Comparison of ENCODE assay signal across 24 cellular contexts in genomic region chr16:85476389-85476788, GRCh38.
DNase-seq lines count a peak whose midpoint lies in the region; ATAC-seq, FAIRE-seq and TF ChIP-seq lines count a peak whose summit lies in the region.
"Had no signal": no experiment of that assay in that cellular context is flagged by ENCODE, and none has a peak within 500 bp of the region (broad histone marks: within the 10 kb centered on the region; RNA-seq: fewer than 3 reads in every experiment).

No MANE protein-coding gene starts in this region.

- no peaks in the 10 kb centered on the region for H3K36me3 ChIP-seq in HepG2 (replicated peaks in 1 of 2; ENCODE audit: control insufficient read depth in 1 of 2, insufficient read depth in 2 of 2, low read length in 2 of 2)
- no peaks in the 10 kb centered on the region for H3K36me3 ChIP-seq in right lobe of liver
- H3K36me3 ChIP-seq in hepatocyte (replicated peaks; ENCODE audit: insufficient read depth, low read depth): no peaks in the 10 kb centered on the region
- H3K36me3 ChIP-seq in trophoblast cell (ENCODE audit: control insufficient read depth in 1 of 2, insufficient read depth in 2 of 2, low read length in 2 of 2): no peaks in the 10 kb centered on the region
- H3K36me3 ChIP-seq: BE2C; BLaER1 treated with 17β-estradiol and CSF1 and Interleukin-3, amounts not matched to agents 10 nM and 100 nM had no signal

- H3K79me1 ChIP-seq in trophoblast cell (ENCODE audit: low read length): peaks cover 23% of the 10 kb centered on the region

- H3K4me3 Mint-ChIP-seq in natural killer cell treated with Interleukin-12 subunit alpha and Interleukin-12 subunit beta and Interleukin-15 and Interleukin-18, amount 100 ng/mL, for 72 hours: no peak overlapping the region
- H3K4me3 Mint-ChIP-seq in CD14-positive monocyte: no peak overlapping the region
- H3K4me3 Mint-ChIP-seq: CD4-positive, alpha-beta memory T cell; H9; HFFc6 had no signal

- H3K4me1 ChIP-seq in HepG2 (ENCODE audit: insufficient read depth, low read length) (peaks cover 18% of the 10 kb centered on the region), right lobe of liver (no peaks in the 10 kb centered on the region), hepatocyte (ENCODE audit: insufficient read depth) (peaks cover 54% of the 10 kb centered on the region), trophoblast cell (ENCODE audit: control insufficient read depth in 1 of 2, insufficient read depth in 2 of 2, low read length in 2 of 2) (peaks cover 39% of the 10 kb centered on the region in 2 experiments)

- no peaks in the 10 kb centered on the region for H3K9me2 ChIP-seq in hepatocyte (replicated peaks; ENCODE audit: insufficient read depth)

- H3K4me2 ChIP-seq in HepG2 (ENCODE audit: low read depth, low read length) (no peak overlapping the region), hepatocyte (no peak overlapping the region), trophoblast cell (ENCODE audit: low read length) (no peak overlapping the region)
- H3K4me2 ChIP-seq: A549 had no signal

- no peak for TF ChIP-seq POLR2A in HepG2 (IDR thresholded peaks at IDR 0.05; ENCODE audit: insufficient read depth in 1 of 2, low read depth in 2 of 2, low read length in 2 of 2)
- no peak for TF ChIP-seq POLR2A in right lobe of liver (IDR thresholded peaks at IDR 0.05)

- intact Hi-C loops in HepG2 (cut with micrococcal nuclease; ENCODE audit: unreplicated experiment) (no loop called here), right lobe of liver (cut with DNase I) (no loop called here), CD14-positive monocyte (cut with micrococcal nuclease) (no loop called here)

- no peak overlapping the region for H3K4me3 ChIP-seq in HepG2 (replicated peaks in 1 of 3; ENCODE audit: insufficient read depth in 1 of 3, low read depth in 2 of 3, low read length in 3 of 3)
- no peak overlapping the region for H3K4me3 ChIP-seq in right lobe of liver
- H3K4me3 ChIP-seq in hepatocyte: no peak overlapping the region
- H3K4me3 ChIP-seq in trophoblast cell (ENCODE audit: low read depth, low read length): no peak overlapping the region
- H3K4me3 ChIP-seq: A549; BLaER1 treated with 17β-estradiol and CSF1 and Interleukin-3, amounts not matched to agents 10 nM and 100 nM; GM12878; GM23248 had no signal

- no peak overlapping the region for H3K27ac Mint-ChIP-seq in natural killer cell treated with Interleukin-12 subunit alpha and Interleukin-12 subunit beta and Interleukin-15 and Interleukin-18, amount 100 ng/mL, for 72 hours
- no peak overlapping the region for H3K27ac Mint-ChIP-seq in CD14-positive monocyte
- H3K27ac Mint-ChIP-seq: CD4-positive, alpha-beta memory T cell; H9; HFFc6 had no signal

- peak overlapping the region; percentile 63 for H3K18ac ChIP-seq in trophoblast cell (ENCODE audit: low read length)

- WGBS in HepG2 (ENCODE audit: low lambda C conversion rate): 86% methylated on average over 10 of the region's 11 CpGs
- WGBS in right lobe of liver (ENCODE audit: insufficient coverage, low coverage, low lambda C conversion rate, missing lambda C conversion rate): 64% methylated on average over 5 of the region's 11 CpGs
- 92% methylated on average over 11 of the region's 11 CpGs for WGBS in hepatocyte (ENCODE audit: low lambda C conversion rate, missing lambda C conversion rate)
- no CpG with 5 or more reads among the region's 11 CpGs for WGBS in trophoblast cell (ENCODE audit: extremely low coverage, insufficient coverage, insufficient read length)

- H3K27ac ChIP-seq in HepG2 (ENCODE audit: extremely low read length, insufficient read depth, low read length): no peak overlapping the region
- no peak overlapping the region for H3K27ac ChIP-seq in right lobe of liver
- peak overlapping the region; percentile 16 for H3K27ac ChIP-seq in hepatocyte
- no peak overlapping the region for H3K27ac ChIP-seq in trophoblast cell (ENCODE audit: low read depth, low read length)
- H3K27ac ChIP-seq: A549; BLaER1 treated with 17β-estradiol and CSF1 and Interleukin-3, amounts not matched to agents 10 nM and 100 nM; GM23248 had no signal

- peaks cover 7 to 35% of the 10 kb centered on the region in 2 experiments for H3K27me3 ChIP-seq in HepG2 (ENCODE audit: control insufficient read depth in 1 of 2, insufficient read depth in 2 of 2, low read length in 2 of 2)
- no peaks in the 10 kb centered on the region for H3K27me3 ChIP-seq in right lobe of liver
- H3K27me3 ChIP-seq in hepatocyte: no peaks in the 10 kb centered on the region
- no peaks in the 10 kb centered on the region for H3K27me3 ChIP-seq in trophoblast cell (ENCODE audit: insufficient read depth, low read length)
- H3K27me3 ChIP-seq: BE2C had no signal

- peak overlapping the region; percentile 56 for H2BK120ac ChIP-seq in trophoblast cell (ENCODE audit: insufficient read depth, low read length, poor library complexity)

- H3K79me2 ChIP-seq in HepG2 (ENCODE audit: insufficient read depth, low read length) (no peaks in the 10 kb centered on the region), hepatocyte (peaks cover 17% of the 10 kb centered on the region), trophoblast cell (ENCODE audit: control insufficient read depth, insufficient read depth, low read length, poor library complexity) (peaks cover 3% of the 10 kb centered on the region)

- no peak for ATAC-seq in HepG2
- no peak for ATAC-seq in right lobe of liver
- ATAC-seq in natural killer cell treated with Interleukin-12 subunit alpha and Interleukin-12 subunit beta and Interleukin-15 and Interleukin-18, amount 100 ng/mL, for 72 hours: no peak
- ATAC-seq: A549, GM12878, HCT116 had no signal

- H4K8ac ChIP-seq in trophoblast cell (ENCODE audit: low read depth, low read length): peak overlapping the region; percentile 12

- H3K27me3 Mint-ChIP-seq in natural killer cell treated with Interleukin-12 subunit alpha and Interleukin-12 subunit beta and Interleukin-15 and Interleukin-18, amount 100 ng/mL, for 72 hours: peaks cover 8% of the 10 kb centered on the region in 2 donors
- H3K27me3 Mint-ChIP-seq in CD14-positive monocyte (ENCODE audit: low read depth in 3 of 3): peaks cover 7 to 21% (median 21%) of the 10 kb centered on the region in 3 donors

- BruUV-seq in HepG2 (replicated peaks; lab: Mats Ljungman, UMichigan): no TSS peak

- no peak for FAIRE-seq in HepG2 (lab: Jason Lieb, UNC)
- FAIRE-seq: A549, G401.6, GM12878, GM19239 had no signal

- no peak for TF ChIP-seq CTCF in HepG2 (CRISPR knock-in tag; IDR thresholded peaks at IDR 0.05)
- TF ChIP-seq CTCF in right lobe of liver (IDR thresholded peaks at IDR 0.05): no peak
- no peak for TF ChIP-seq CTCF in hepatocyte (IDR thresholded peaks at IDR 0.05; ENCODE audit: poor library complexity)
- no peak for TF ChIP-seq CTCF in CD14-positive monocyte (IDR thresholded peaks at IDR 0.05)

- H3K4me1 Mint-ChIP-seq in natural killer cell treated with Interleukin-12 subunit alpha and Interleukin-12 subunit beta and Interleukin-15 and Interleukin-18, amount 100 ng/mL, for 72 hours (ENCODE audit: low read depth in 2 of 2): no peaks in the 10 kb centered on the region
- H3K4me1 Mint-ChIP-seq in CD14-positive monocyte: no peaks in the 10 kb centered on the region
- H3K4me1 Mint-ChIP-seq: CD4-positive, alpha-beta memory T cell had no signal

- H3K9ac ChIP-seq in HepG2 (ENCODE audit: insufficient read depth, low read depth, low read length) (no peak overlapping the region), trophoblast cell (ENCODE audit: low read length) (no peak overlapping the region)
- H3K9ac ChIP-seq: BLaER1 treated with 17β-estradiol and CSF1 and Interleukin-3, amounts not matched to agents 10 nM and 100 nM; GM23248 had no signal

- peak overlapping the region; percentile 85 for H4K91ac ChIP-seq in trophoblast cell (ENCODE audit: low read depth, low read length)

- POLR2A ChIA-PET in HepG2 (lab: Yijun Ruan, JAX): no interaction called here

- H2BK5ac ChIP-seq in trophoblast cell (ENCODE audit: low read depth, low read length, poor library complexity): peak overlapping the region; percentile 10

- no peak overlapping the region for H2AFZ ChIP-seq in HepG2 (ENCODE audit: low read length)
- no peak overlapping the region for H2AFZ ChIP-seq in hepatocyte
- H2AFZ ChIP-seq in trophoblast cell (ENCODE audit: insufficient read depth, low read length, poor library complexity): peak overlapping the region; percentile 37
- H2AFZ ChIP-seq: GM23248 had no signal

- DNase-seq in HepG2 (ENCODE audit: low spot score): no peak
- no peak for DNase-seq in right lobe of liver
- DNase-seq in hepatocyte (ENCODE audit: low spot score): no peak
- peak; percentile 26 to 50 for DNase-seq in trophoblast cell
- DNase-seq in natural killer cell treated with Interleukin-12 subunit alpha and Interleukin-12 subunit beta and Interleukin-15 and Interleukin-18, amount 100 ng/mL, for 72 hours (ENCODE audit: low spot score): no peak
- DNase-seq in NCI-H1105 treated with DMSO at 0.1 percent for 48 hours (lab: John Stamatoyannopoulos, UW): no peak
- no peak for DNase-seq in CD14-positive monocyte (ENCODE audit: low spot score)
- DNase-seq: 8988T; ACHN; AML-193; BE2C; CD4-positive, alpha-beta memory T cell; COR-L47; DMS153; DND-41; GM23248; H9; HFFc6 had no signal

- peak overlapping the region; percentile 63 for H2AK5ac ChIP-seq in trophoblast cell (ENCODE audit: low read length)

- H3K36me3 Mint-ChIP-seq in natural killer cell treated with Interleukin-12 subunit alpha and Interleukin-12 subunit beta and Interleukin-15 and Interleukin-18, amount 100 ng/mL, for 72 hours: no peaks in the 10 kb centered on the region
- H3K36me3 Mint-ChIP-seq in CD14-positive monocyte: no peaks in the 10 kb centered on the region
- H3K36me3 Mint-ChIP-seq: CD4-positive, alpha-beta memory T cell had no signal

- no peak overlapping the region for H4K12ac ChIP-seq in trophoblast cell (ENCODE audit: low read depth, low read length)

- H3K4ac ChIP-seq in trophoblast cell (ENCODE audit: low read depth, low read length): no peak overlapping the region

- CTCF ChIA-PET in HepG2 (lab: Yijun Ruan, JAX; ENCODE audit: low intra/inter-chr PET ratio, low total read pairs): no interaction called here

- peak overlapping the region; percentile 43 for H3K14ac ChIP-seq in trophoblast cell (ENCODE audit: low read length)

- H4K20me1 ChIP-seq in HepG2 (ENCODE audit: insufficient read depth, low read length): peaks cover 8% of the 10 kb centered on the region; the same call in 1 of the 2 replicates
- no peaks in the 10 kb centered on the region for H4K20me1 ChIP-seq in hepatocyte (ENCODE audit: insufficient read depth, poor library complexity, severe bottlenecking)

- in situ Hi-C loops in HepG2 (cut with HindIII; ENCODE audit: extremely low pct_ligation_motif_present, low pct_unique_long_range_greater_than_20kb): no loop called here

- no peak for TF ChIP-seq RAD21 in HepG2 (CRISPR knock-in tag; IDR thresholded peaks at IDR 0.05)

- H3K9me3 Mint-ChIP-seq in natural killer cell treated with Interleukin-12 subunit alpha and Interleukin-12 subunit beta and Interleukin-15 and Interleukin-18, amount 100 ng/mL, for 72 hours: no peaks in the 10 kb centered on the region
- H3K9me3 Mint-ChIP-seq in CD14-positive monocyte: no peaks in the 10 kb centered on the region
- H3K9me3 Mint-ChIP-seq: CD4-positive, alpha-beta memory T cell; H9; HFFc6 had no signal

- H3K9me3 ChIP-seq in HepG2 (ENCODE audit: low read length) (no peaks in the 10 kb centered on the region), right lobe of liver (no peaks in the 10 kb centered on the region), hepatocyte (ENCODE audit: low read depth) (no peaks in the 10 kb centered on the region), trophoblast cell (ENCODE audit: insufficient read depth, low read depth, low read length) (no peaks in the 10 kb centered on the region)
- H3K9me3 ChIP-seq: A549; BE2C; BLaER1 treated with 17β-estradiol and CSF1 and Interleukin-3, amounts not matched to agents 10 nM and 100 nM had no signal

- peak overlapping the region; percentile 11 for H2BK12ac ChIP-seq in trophoblast cell (ENCODE audit: low read length)

- no peak for TF ChIP-seq EP300 in HepG2 (IDR thresholded peaks at IDR 0.05; ENCODE audit: low read depth in 2 of 2, low read length in 2 of 2)
- no peak for TF ChIP-seq EP300 in HepG2 (CRISPR knock-in tag; IDR thresholded peaks at IDR 0.05; ENCODE audit: borderline replicate concordance)

- H3K23ac ChIP-seq in trophoblast cell (ENCODE audit: low read length): no peak overlapping the region

Comparison
In these comparisons a context has a peak if more than half of its experiments do, and no peak if none do; other contexts are left out.
1. DNase-seq: peak in trophoblast cell (2 of 2); none in HepG2 (single experiment), right lobe of liver (0 of 3), hepatocyte (single experiment), natural killer cell treated with Interleukin-12 subunit alpha and Interleukin-12 subunit beta and Interleukin-15 and Interleukin-18, amount 100 ng/mL, for 72 hours (single experiment), NCI-H1105 treated with DMSO at 0.1 percent for 48 hours (single experiment) and CD14-positive monocyte (single experiment).